In genomic region chr1:162538815-162539431, GRCh38 we compare ENCODE assay signal across 1 cellular context.
TF ChIP-seq lines count a peak whose summit lies in the region.

No MANE protein-coding gene starts in this region.

TF ChIP-seq in SK-N-SH treated with all-trans-retinoic acid at 6 μM for 48 hours, 23 proteins besides CTCF, POLR2A, EP300 and RAD21 (continued from another document):
- TF ChIP-seq CSRNP3 (CRISPR knock-in tag; IDR thresholded peaks at IDR 0.05) (no peak), ESRRG (CRISPR knock-in tag; IDR thresholded peaks at IDR 0.05) (no peak), RARB (CRISPR knock-in tag; IDR thresholded peaks at IDR 0.05) (no peak), ISL1 (CRISPR knock-in tag; IDR thresholded peaks at IDR 0.05) (peak; percentile 81), CSDC2 (CRISPR knock-in tag; IDR thresholded peaks at IDR 0.05) (no peak)
